Comparison of ENCODE assay signal across 9 cellular contexts in genomic region chr2:20559277-20559676, GRCh38.
"Had no signal": no experiment of that assay in that cellular context is flagged by ENCODE, and none has a peak within 500 bp of the region (broad histone marks: within the 10 kb centered on the region; RNA-seq: fewer than 3 reads in every experiment).

No MANE protein-coding gene starts in this region.

- H3K36me3 ChIP-seq: HAP-1 had no signal

- H3K27ac Mint-ChIP-seq: IgD-negative memory B cell had no signal

- H3K4me3 ChIP-seq: GM23248, HAP-1 had no signal

- H3K9me3 ChIP-seq: HAP-1 had no signal

- H3K9ac ChIP-seq: GM23248, KMS-11 had no signal

- H2AFZ ChIP-seq: GM23248 had no signal

- DNase-seq: GM23248, GOT3, H7, KBM-7 had no signal

- ATAC-seq: HCT116 had no signal

- H3K27ac ChIP-seq: GM23248, HL-60, KMS-11 had no signal

- H3K36me3 Mint-ChIP-seq: IgD-negative memory B cell had no signal

- H3K4me2 ChIP-seq: KMS-11 had no signal
